ENCODE assay signal across 22 cellular contexts in the genomic region with DNA sequence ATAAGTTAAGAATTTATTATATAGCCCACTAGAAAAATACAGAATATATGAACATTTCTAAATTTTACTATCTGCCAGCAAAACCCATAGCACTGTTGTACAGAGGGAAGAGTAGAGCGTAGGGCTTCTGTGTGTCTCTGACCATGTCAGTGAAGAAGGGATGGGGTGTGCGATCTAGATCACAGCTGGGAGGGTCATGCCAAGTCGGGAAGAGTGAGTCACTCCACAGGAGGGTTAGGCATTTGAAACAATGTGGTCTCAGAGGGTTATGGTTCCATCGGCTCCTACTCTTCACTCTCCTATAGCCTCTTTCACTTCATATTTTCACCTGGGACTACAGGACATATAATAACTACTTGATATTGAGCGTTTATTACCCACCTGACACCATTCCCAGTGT.
A peak's percentile ranks its signal among the peaks of the same experiment; 100 is the strongest.
DNase-seq lines count a peak whose midpoint lies in the region; ATAC-seq and TF ChIP-seq lines count a peak whose summit lies in the region.
"Had no signal": no experiment of that assay in that cellular context is flagged by ENCODE, and none has a peak within 500 bp of the region (broad histone marks: within the 10 kb centered on the region; RNA-seq: fewer than 3 reads in every experiment).

No MANE protein-coding gene starts in this region.

- POLR2A ChIA-PET in activated CD8-positive, alpha-beta T cell treated with anti-CD3 and anti-CD28 coated beads, Interleukin-2, amount 10 ng/mL, durations not matched to agents 7 days and 5 days (lab: Charles Lee) = no interaction called here

- H3K27ac Mint-ChIP-seq in activated naive CD8-positive, alpha-beta T cell treated with anti-CD3 and anti-CD28 coated beads, Interleukin-2, amount 50 U/mL, for 24 hours = no peak overlapping the region
- H3K27ac Mint-ChIP-seq in activated naive CD8-positive, alpha-beta T cell treated with anti-CD3 and anti-CD28 coated beads for 36 hours = no peak overlapping the region
- H3K27ac Mint-ChIP-seq in activated CD8-positive, alpha-beta T cell treated with anti-CD3 and anti-CD28 coated beads, Interleukin-2, amount 10 ng/mL, durations not matched to agents 7 days and 5 days = no peak overlapping the region
- H3K27ac Mint-ChIP-seq: activated T-helper 17 cell treated with anti-CD3 and anti-CD28 coated beads, Interleukin-2, amount 50 U/mL, for 72 hours; endodermal cell; nephron; stimulated activated memory B cell treated with anti-CD40 and anti-IgM and Interleukin-4, amounts not matched to agents 10 μg/mL and 1 μg/mL and 100 μg/mL, for 72 hours had no signal

- no peak overlapping the region for H3K4me3 ChIP-seq in fibroblast of pulmonary artery (replicated peaks; ENCODE audit: low read depth, low read length)
- H3K4me3 ChIP-seq: gastroesophageal sphincter, prostate gland, transverse colon had no signal

- H3K9me3 Mint-ChIP-seq in activated naive CD8-positive, alpha-beta T cell treated with anti-CD3 and anti-CD28 coated beads, Interleukin-2, amount 50 U/mL, for 24 hours = no peaks in the 10 kb centered on the region
- H3K9me3 Mint-ChIP-seq in activated naive CD8-positive, alpha-beta T cell treated with anti-CD3 and anti-CD28 coated beads for 36 hours = no peaks in the 10 kb centered on the region
- H3K9me3 Mint-ChIP-seq in activated CD8-positive, alpha-beta T cell treated with anti-CD3 and anti-CD28 coated beads, Interleukin-2, amount 10 ng/mL, durations not matched to agents 7 days and 5 days (ENCODE audit: insufficient read depth) = no peaks in the 10 kb centered on the region
- H3K9me3 Mint-ChIP-seq: activated T-helper 17 cell treated with anti-CD3 and anti-CD28 coated beads, Interleukin-2, amount 50 U/mL, for 72 hours; nephron; stimulated activated memory B cell treated with anti-CD40 and anti-IgM and Interleukin-4, amounts not matched to agents 10 μg/mL and 1 μg/mL and 100 μg/mL, for 72 hours had no signal

- no peak for DNase-seq in activated naive CD8-positive, alpha-beta T cell treated with anti-CD3 and anti-CD28 coated beads, Interleukin-2, amount 50 U/mL, for 24 hours
- no peak for DNase-seq in activated naive CD8-positive, alpha-beta T cell treated with anti-CD3 and anti-CD28 coated beads for 36 hours
- DNase-seq in SW480 (ENCODE audit: low spot score) = peak; percentile 5
- DNase-seq in fibroblast of pulmonary artery (ENCODE audit: low read depth) = peak; percentile 42
- peak; percentile 29 for DNase-seq in stromal cell of bone marrow (ENCODE audit: low read depth)
- DNase-seq in activated CD8-positive, alpha-beta T cell treated with anti-CD3 and anti-CD28 coated beads, Interleukin-2, amount 10 ng/mL, durations not matched to agents 7 days and 5 days = no peak
- DNase-seq in NCI-H82 (lab: John Stamatoyannopoulos, UW) = no peak
- DNase-seq: cerebellar nuclear complex; DMS79; endodermal cell; Karpas-422; mammary epithelial cell; SIG-M5; stimulated activated CD4-positive, alpha-beta T cell treated with anti-CD3 and anti-CD28 coated beads, Interleukin-12 subunit alpha, Interleukin-12 subunit beta, amount 100 ng/mL, for 4 hours; T-helper 2 cell; transverse colon had no signal

- no peak overlapping the region for H3K4me3 Mint-ChIP-seq in activated naive CD8-positive, alpha-beta T cell treated with anti-CD3 and anti-CD28 coated beads, Interleukin-2, amount 50 U/mL, for 24 hours
- no peak overlapping the region for H3K4me3 Mint-ChIP-seq in activated naive CD8-positive, alpha-beta T cell treated with anti-CD3 and anti-CD28 coated beads for 36 hours
- H3K4me3 Mint-ChIP-seq in activated CD8-positive, alpha-beta T cell treated with anti-CD3 and anti-CD28 coated beads, Interleukin-2, amount 10 ng/mL, durations not matched to agents 7 days and 5 days = no peak overlapping the region
- H3K4me3 Mint-ChIP-seq: activated T-helper 17 cell treated with anti-CD3 and anti-CD28 coated beads, Interleukin-2, amount 50 U/mL, for 72 hours; endodermal cell; nephron; stimulated activated memory B cell treated with anti-CD40 and anti-IgM and Interleukin-4, amounts not matched to agents 10 μg/mL and 1 μg/mL and 100 μg/mL, for 72 hours had no signal

- no peaks in the 10 kb centered on the region for H3K36me3 Mint-ChIP-seq in activated naive CD8-positive, alpha-beta T cell treated with anti-CD3 and anti-CD28 coated beads, Interleukin-2, amount 50 U/mL, for 24 hours (ENCODE audit: low read depth)
- no peaks in the 10 kb centered on the region for H3K36me3 Mint-ChIP-seq in activated naive CD8-positive, alpha-beta T cell treated with anti-CD3 and anti-CD28 coated beads for 36 hours
- no peaks in the 10 kb centered on the region for H3K36me3 Mint-ChIP-seq in activated CD8-positive, alpha-beta T cell treated with anti-CD3 and anti-CD28 coated beads, Interleukin-2, amount 10 ng/mL, durations not matched to agents 7 days and 5 days (ENCODE audit: low read depth)
- H3K36me3 Mint-ChIP-seq: stimulated activated memory B cell treated with anti-CD40 and anti-IgM and Interleukin-4, amounts not matched to agents 10 μg/mL and 1 μg/mL and 100 μg/mL, for 72 hours had no signal

- no peaks in the 10 kb centered on the region for H3K4me1 Mint-ChIP-seq in activated naive CD8-positive, alpha-beta T cell treated with anti-CD3 and anti-CD28 coated beads, Interleukin-2, amount 50 U/mL, for 24 hours
- H3K4me1 Mint-ChIP-seq in activated naive CD8-positive, alpha-beta T cell treated with anti-CD3 and anti-CD28 coated beads for 36 hours = peaks cover 2% of the 10 kb centered on the region
- no peaks in the 10 kb centered on the region for H3K4me1 Mint-ChIP-seq in activated CD8-positive, alpha-beta T cell treated with anti-CD3 and anti-CD28 coated beads, Interleukin-2, amount 10 ng/mL, durations not matched to agents 7 days and 5 days (ENCODE audit: low read depth)
- H3K4me1 Mint-ChIP-seq: activated T-helper 17 cell treated with anti-CD3 and anti-CD28 coated beads, Interleukin-2, amount 50 U/mL, for 72 hours; nephron; stimulated activated memory B cell treated with anti-CD40 and anti-IgM and Interleukin-4, amounts not matched to agents 10 μg/mL and 1 μg/mL and 100 μg/mL, for 72 hours had no signal

- H3K27me3 Mint-ChIP-seq in activated naive CD8-positive, alpha-beta T cell treated with anti-CD3 and anti-CD28 coated beads, Interleukin-2, amount 50 U/mL, for 24 hours = no peaks in the 10 kb centered on the region
- no peaks in the 10 kb centered on the region for H3K27me3 Mint-ChIP-seq in activated naive CD8-positive, alpha-beta T cell treated with anti-CD3 and anti-CD28 coated beads for 36 hours
- no peaks in the 10 kb centered on the region for H3K27me3 Mint-ChIP-seq in activated CD8-positive, alpha-beta T cell treated with anti-CD3 and anti-CD28 coated beads, Interleukin-2, amount 10 ng/mL, durations not matched to agents 7 days and 5 days (ENCODE audit: low read depth)
- H3K27me3 Mint-ChIP-seq: activated T-helper 17 cell treated with anti-CD3 and anti-CD28 coated beads, Interleukin-2, amount 50 U/mL, for 72 hours; stimulated activated memory B cell treated with anti-CD40 and anti-IgM and Interleukin-4, amounts not matched to agents 10 μg/mL and 1 μg/mL and 100 μg/mL, for 72 hours had no signal

- TF ChIP-seq CTCF in fibroblast of pulmonary artery (IDR thresholded peaks at IDR 0.05; ENCODE audit: low read length, missing control alignments) = no peak

- CTCF ChIA-PET in activated CD8-positive, alpha-beta T cell treated with anti-CD3 and anti-CD28 coated beads, Interleukin-2, amount 10 ng/mL, durations not matched to agents 7 days and 5 days (lab: Charles Lee) = no interaction called here

- ATAC-seq in activated naive CD8-positive, alpha-beta T cell treated with anti-CD3 and anti-CD28 coated beads, Interleukin-2, amount 50 U/mL, for 24 hours = peak; percentile 40
- ATAC-seq in activated CD8-positive, alpha-beta T cell treated with anti-CD3 and anti-CD28 coated beads, Interleukin-2, amount 10 ng/mL, durations not matched to agents 7 days and 5 days = no peak
- no peak for ATAC-seq in HG03354 (IDR thresholded peaks at IDR 0.05; ENCODE audit: poor library complexity, severe bottlenecking, unreplicated experiment)
- ATAC-seq: activated T-helper 17 cell treated with anti-CD3 and anti-CD28 coated beads, Interleukin-2, amount 50 U/mL, for 72 hours; gastroesophageal sphincter; stimulated activated memory B cell treated with anti-CD40 and anti-IgM and Interleukin-4, amounts not matched to agents 10 μg/mL and 1 μg/mL and 100 μg/mL, for 72 hours had no signal

Comparison
In these comparisons a context has a peak if more than half of its experiments do, and no peak if none do; other contexts are left out.
1. DNase-seq: peak in SW480 (single experiment), fibroblast of pulmonary artery (single experiment) and stromal cell of bone marrow (single experiment); none in activated naive CD8-positive, alpha-beta T cell treated with anti-CD3 and anti-CD28 coated beads, Interleukin-2, amount 50 U/mL, for 24 hours (single experiment), activated naive CD8-positive, alpha-beta T cell treated with anti-CD3 and anti-CD28 coated beads for 36 hours (single experiment), activated CD8-positive, alpha-beta T cell treated with anti-CD3 and anti-CD28 coated beads, Interleukin-2, amount 10 ng/mL, durations not matched to agents 7 days and 5 days (single experiment) and NCI-H82 (single experiment).